ENCODE assay signal across 7 cellular contexts in the genomic region with DNA sequence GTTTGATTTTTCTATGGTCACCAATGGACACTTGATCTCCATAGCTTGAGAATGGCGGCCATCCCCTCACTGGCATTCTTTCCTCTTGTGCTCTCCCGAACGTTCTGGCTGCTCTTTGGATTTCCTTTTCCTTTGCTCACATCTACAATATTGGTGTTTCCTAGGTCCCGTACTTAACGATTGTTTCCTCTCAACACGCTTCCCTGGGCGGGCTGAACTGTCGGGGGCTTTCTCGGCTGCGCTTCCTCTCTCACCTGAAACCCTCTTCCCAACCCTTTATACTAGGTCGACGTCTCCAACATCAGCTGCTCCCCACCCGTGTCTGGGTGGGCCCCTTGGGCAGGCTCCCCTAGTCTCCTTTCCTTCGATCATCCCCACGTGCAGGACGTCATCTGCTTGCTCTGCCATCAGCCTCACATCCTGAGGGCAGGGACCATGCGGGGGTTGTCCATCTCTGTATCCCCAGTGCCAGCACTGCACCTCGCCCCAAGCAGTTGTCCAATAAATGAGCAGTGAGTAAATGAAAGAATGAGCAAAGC. TPM values are rescaled to one million over a fixed set of nuclear protein-coding genes. Genes with fewer than 3 reads are reported as not detected.
DNase-seq lines count a peak whose midpoint lies in the region; TF ChIP-seq lines count a peak whose summit lies in the region.

No MANE protein-coding gene starts in this region.

- H3K4me2 ChIP-seq in GM23248 (ENCODE audit: unreplicated experiment) = peak overlapping the region; percentile 88

- in situ Hi-C loops in GM23248 (cut with MboI) = no loop called here

- H3K79me2 ChIP-seq in GM23248 (ENCODE audit: insufficient read depth) = peaks cover 43% of the 10 kb centered on the region

- no peaks in the 10 kb centered on the region for H3K9me2 ChIP-seq in GM23248 (ENCODE audit: insufficient read depth)

- H2AFZ ChIP-seq in GM23248 = peak overlapping the region; percentile 97

- H3K9me3 ChIP-seq in GM23248 (ENCODE audit: low read depth) = no peaks in the 10 kb centered on the region
- H3K9me3 ChIP-seq in SJCRH30 (replicated peaks) = no peaks in the 10 kb centered on the region
- H3K9me3 ChIP-seq in skeletal muscle tissue (ENCODE audit: control insufficient read depth in 3 of 3, low read length in 3 of 3) = no peaks in the 10 kb centered on the region

- DNase-seq in GM23248 = no peak
- DNase-seq in SJCRH30 = no peak
- DNase-seq in foreskin fibroblast = no peak
- no peak for DNase-seq in midbrain (lab: John Stamatoyannopoulos, UW)
- no peak for DNase-seq in NCI-H1092 treated with DMSO at 0.1 percent for 48 hours (lab: John Stamatoyannopoulos, UW)
- no peak for DNase-seq in foreskin melanocyte

- H3K27me3 ChIP-seq in GM23248 (replicated peaks; ENCODE audit: insufficient read depth) (no peaks in the 10 kb centered on the region), SJCRH30 (no peaks in the 10 kb centered on the region), skeletal muscle tissue (ENCODE audit: control insufficient read depth in 3 of 3, insufficient read depth in 3 of 3, low read length in 3 of 3) (no peaks in the 10 kb centered on the region)

- peaks cover 9% of the 10 kb centered on the region for H3K4me1 ChIP-seq in GM23248 (ENCODE audit: insufficient read depth)
- H3K4me1 ChIP-seq in SJCRH30 = no peaks in the 10 kb centered on the region
- H3K4me1 ChIP-seq in skeletal muscle tissue (ENCODE audit: control insufficient read depth in 3 of 3, insufficient read depth in 3 of 3, low read length in 3 of 3) = peaks cover 6 to 11% (median 10%) of the 10 kb centered on the region in 3 donors

- H3K9ac ChIP-seq in GM23248 (peak overlapping the region; percentile 90), skeletal muscle tissue (ENCODE audit: low read depth in 1 of 3, low read length in 3 of 3) (peak overlapping the region; percentile 87 to 96 (median 94))

- WGBS in GM23248 (ENCODE audit: low coverage in 1 of 2, low lambda C conversion rate in 2 of 2, missing lambda C conversion rate in 2 of 2), 2 experiments = 56 to 61% methylated on average over 18 of the region's 18 CpGs

- H3K4me3 ChIP-seq in GM23248 (peak overlapping the region; percentile 95), SJCRH30 (peak overlapping the region; percentile 79), foreskin fibroblast (ENCODE audit: low read depth in 1 of 2, low read length in 2 of 2) (peak overlapping the region; percentile 85 to 93), skeletal muscle tissue (ENCODE audit: low read length in 3 of 3) (peak overlapping the region; percentile 83 to 97 (median 97))

- H3K27ac ChIP-seq in GM23248 = peak overlapping the region; percentile 51
- H3K27ac ChIP-seq in SJCRH30 = peak overlapping the region; percentile 80
- H3K27ac ChIP-seq in skeletal muscle tissue (ENCODE audit: low read depth, low read length) = peak overlapping the region; percentile 49

- H3K36me3 ChIP-seq in GM23248 (ENCODE audit: low read depth) (no peaks in the 10 kb centered on the region), SJCRH30 (no peaks in the 10 kb centered on the region), skeletal muscle tissue (ENCODE audit: control insufficient read depth in 3 of 3, insufficient read depth in 3 of 3, low read length in 3 of 3) (no peaks in the 10 kb centered on the region)

- no peak for TF ChIP-seq CTCF in foreskin fibroblast (IDR thresholded peaks at IDR 0.05; ENCODE audit: low read depth, low read length)

- H3F3A ChIP-seq in GM23248 (ENCODE audit: insufficient read depth) = no peaks in the 10 kb centered on the region

- H4K20me1 ChIP-seq in GM23248 (ENCODE audit: insufficient read depth) = no peaks in the 10 kb centered on the region

RNA-seq across cellular contexts. Expression of gene DIS3L2, which starts 0.6 kb away (rescaled TPM):
- 9.4 and 15.6 TPM in 2 replicates for total RNA-seq in GM23248 (2014; rRNA removed; shearing (Covaris generic))
- polyA plus RNA-seq in GM23248 (2016; fragmentation: Nextera tagmentation; extraction: Ambion mirVana) = 9.3 and 10.0 TPM in 2 replicates
- total RNA-seq in SJCRH30 (2014; rRNA removed; shearing (Covaris generic)) = 23.1 and 33.2 TPM in 2 replicates
- 24.0 TPM for total RNA-seq in skeletal muscle tissue

RNA-seq across cellular contexts. Expression of gene NPPC, which starts 34.7 kb away (rescaled TPM):
- total RNA-seq in GM23248 (2014; rRNA removed; shearing (Covaris generic)) = not detected in 2 replicates
- polyA plus RNA-seq in GM23248 (2016; fragmentation: Nextera tagmentation; extraction: Ambion mirVana) = 0.26 and 0.29 TPM in 2 replicates
- total RNA-seq in SJCRH30 (2014; rRNA removed; shearing (Covaris generic)) = 6.7 and 8.5 TPM in 2 replicates
- 5.7 TPM for total RNA-seq in skeletal muscle tissue
